In the genomic region with DNA sequence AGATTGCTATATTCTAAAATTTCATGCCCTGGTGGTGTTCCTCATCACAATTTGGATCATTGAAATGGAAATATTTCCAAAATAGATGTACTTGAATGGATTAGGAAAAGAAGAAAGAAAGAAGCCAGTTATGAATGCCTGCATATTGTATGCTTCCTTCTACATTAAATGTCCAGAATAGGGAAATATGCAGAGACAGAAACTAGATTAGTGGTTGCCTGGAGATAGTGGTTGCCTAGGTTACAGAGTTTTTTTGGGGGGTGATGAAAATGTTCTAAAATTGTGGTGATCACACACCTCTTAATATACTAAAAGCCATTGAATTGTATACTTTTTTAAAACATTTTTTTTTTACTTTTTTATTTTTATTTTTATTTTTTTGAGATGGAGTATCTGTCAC, we compare ENCODE assay signal across 27 cellular contexts.
"Had no signal": no experiment of that assay in that cellular context is flagged by ENCODE, and none has a peak within 500 bp of the region (broad histone marks: within the 10 kb centered on the region; RNA-seq: fewer than 3 reads in every experiment).

No MANE protein-coding gene starts in this region.

- H3K36me3 ChIP-seq: esophagus squamous epithelium, heart right ventricle, left lung, neural progenitor cell, prostate gland, right atrium auricular region, thyroid gland, vagina had no signal

- H3K27ac ChIP-seq: esophagus squamous epithelium, heart right ventricle, left lung, neural progenitor cell, prostate gland, right atrium auricular region, thyroid gland, vagina had no signal

- H3K4me2 ChIP-seq: neural progenitor cell, smooth muscle cell had no signal

- FAIRE-seq: endometrium, islet of Langerhans had no signal

- H3K4me3 ChIP-seq: esophagus squamous epithelium, heart right ventricle, left lung, neural progenitor cell, prostate gland, right atrium auricular region, smooth muscle cell, thyroid gland, vagina had no signal

- H3K9me3 ChIP-seq: esophagus squamous epithelium, heart right ventricle, left lung, prostate gland, right atrium auricular region, thyroid gland, vagina had no signal

- H3K9ac ChIP-seq: neural progenitor cell had no signal

- H2AFZ ChIP-seq: neural progenitor cell had no signal

- H3K27me3 ChIP-seq: esophagus squamous epithelium, heart right ventricle, left lung, neural progenitor cell, right atrium auricular region, thyroid gland, vagina had no signal

- DNase-seq: effector memory CD8-positive, alpha-beta T cell; erythroblast; esophagus squamous epithelium; foreskin melanocyte; glutamatergic neuron; heart right ventricle; left cardiac atrium; left lung; mesendoderm; midbrain; naive thymus-derived CD4-positive, alpha-beta T cell; stimulated activated CD4-positive, alpha-beta T cell treated with anti-CD3 and anti-CD28 coated beads, Interleukin-12 subunit alpha, Interleukin-12 subunit beta, amount 100 ng/mL, for 4 hours; stimulated activated CD4-positive, alpha-beta T cell treated with anti-CD3 and anti-CD28 coated beads, Interleukin-1b, Interleukin-23, amount 100 ng/mL, for 48 hours; stimulated activated CD4-positive, alpha-beta T cell treated with anti-CD3 and anti-CD28 coated beads, Interleukin-4, amount 100 ng/mL, for 1 hour; stimulated activated CD8-positive, alpha-beta memory T cell treated with anti-CD3 and anti-CD28 coated beads, Interleukin-4, amount 100 ng/mL, for 48 hours; stimulated activated naive CD4-positive, alpha-beta T cell; stimulated activated naive CD8-positive, alpha-beta T cell treated with anti-CD3 and anti-CD28 coated beads, Interleukin-15, amount 100 ng/mL, for 72 hours; thyroid gland; trophoblast cell had no signal

- ATAC-seq: effector memory CD8-positive, alpha-beta T cell; heart right ventricle; left cardiac atrium; left lung; naive thymus-derived CD4-positive, alpha-beta T cell; sciatic nerve; stimulated activated naive CD8-positive, alpha-beta T cell treated with anti-CD3 and anti-CD28 coated beads, Interleukin-15, amount 100 ng/mL, for 72 hours had no signal

- H3K4me1 ChIP-seq: esophagus squamous epithelium, heart right ventricle, left lung, neural progenitor cell, prostate gland, right atrium auricular region, thyroid gland, vagina had no signal
